ENCODE assay signal across 8 cellular contexts in the genomic region with DNA sequence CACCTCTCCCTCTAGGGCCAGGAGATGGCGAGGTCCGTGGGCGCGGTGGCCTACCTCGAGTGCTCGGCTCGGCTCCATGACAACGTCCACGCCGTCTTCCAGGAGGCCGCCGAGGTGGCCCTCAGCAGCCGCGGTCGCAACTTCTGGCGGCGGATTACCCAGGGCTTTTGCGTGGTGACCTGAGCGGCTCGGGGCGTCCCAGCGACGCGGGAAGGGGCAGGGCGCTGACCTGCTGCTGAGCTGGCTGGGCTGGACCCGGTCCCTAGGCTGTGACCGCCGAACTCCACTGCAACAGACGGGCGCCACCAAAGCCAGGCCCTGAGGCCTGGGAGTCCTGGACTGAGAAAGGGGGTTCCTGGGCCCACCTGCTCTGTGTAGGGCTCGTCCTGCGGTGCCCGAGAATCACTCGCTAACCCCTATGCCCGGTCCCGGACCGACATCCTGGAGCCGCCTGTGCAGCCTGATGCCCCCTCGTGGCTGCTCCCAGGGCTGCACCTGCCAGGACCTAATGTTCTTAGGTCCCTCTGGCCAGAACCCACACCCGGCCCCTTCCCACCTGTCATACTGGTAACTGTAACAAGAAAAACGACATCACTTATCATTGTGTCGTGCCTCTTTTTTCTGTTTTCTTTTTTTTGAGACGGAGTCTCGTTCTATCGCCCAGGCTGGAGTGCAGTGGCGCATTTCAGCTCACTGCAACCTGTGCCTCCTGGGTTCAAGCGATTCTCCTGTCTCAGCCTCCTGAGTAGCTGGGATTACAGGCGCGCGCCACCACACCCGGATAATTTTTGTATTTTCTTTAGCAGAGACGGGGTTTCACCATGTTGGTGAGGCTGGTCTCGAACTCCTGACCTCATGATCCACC. TPM values are rescaled to one million over a fixed set of nuclear protein-coding genes. Genes with fewer than 3 reads are reported as not detected.
A peak's percentile ranks its signal among the peaks of the same experiment; 100 is the strongest.
DNase-seq lines count a peak whose midpoint lies in the region; ATAC-seq and TF ChIP-seq lines count a peak whose summit lies in the region.

No MANE protein-coding gene starts in this region.

- intact Hi-C loops in lower lobe of right lung (cut with DNase I), result no loop called here

- H3K27me3 ChIP-seq in lower lobe of right lung (ENCODE audit: low read depth), result no peaks in the 10 kb centered on the region

- H3K4me3 ChIP-seq in coronary artery (peak overlapping the region; percentile 35), lower lobe of right lung (peak overlapping the region; percentile 47)

- TF ChIP-seq CTCF in coronary artery (IDR thresholded peaks at IDR 0.05) (peak; percentile 80), lower lobe of right lung (IDR thresholded peaks at IDR 0.05) (peak; percentile 90)

- H3K9me3 ChIP-seq in lower lobe of right lung, result no peaks in the 10 kb centered on the region

- peaks cover 8% of the 10 kb centered on the region for H3K4me1 ChIP-seq in lower lobe of right lung

- ATAC-seq in lower lobe of right lung (peak; percentile 92), HG03378 (IDR thresholded peaks at IDR 0.05; ENCODE audit: unreplicated experiment) (no peak)

- peak; percentile 54 for DNase-seq in ELR (ENCODE audit: low read depth)
- peak; percentile 37 for DNase-seq in MV-4-11 (lab: John Stamatoyannopoulos, UW)
- peak; percentile 67 for DNase-seq in activated CD4-positive, alpha-beta T cell treated with anti-CD3 and anti-CD28 coated beads, Interleukin-2, amount 50 U/mL, for 1 hour
- DNase-seq in coronary artery (ENCODE audit: low spot score), result no peak
- DNase-seq in lower lobe of right lung, result peak; percentile 89
- peak; percentile 43 to 52 (median 51) for DNase-seq in stimulated activated CD4-positive, alpha-beta T cell treated with anti-CD3 and anti-CD28 coated beads, TNF-alpha, amount 100 ng/mL, for 4 hours (ENCODE audit: low read depth in 3 of 3)
- no peak for DNase-seq in NCI-H2171 treated with DMSO at 0.1 percent for 48 hours (lab: John Stamatoyannopoulos, UW)

- H3K27ac ChIP-seq in coronary artery (no peak overlapping the region), lower lobe of right lung (no peak overlapping the region)

- H3K36me3 ChIP-seq in lower lobe of right lung, result no peaks in the 10 kb centered on the region

RNA-seq across cellular contexts. Expression of gene RHOD, which starts 15.0 kb away (rescaled TPM):
- total RNA-seq in lower lobe of right lung, result 12.2 TPM

RNA-seq across cellular contexts. Expression of gene KDM2A, which starts 47.4 kb away (rescaled TPM):
- total RNA-seq in lower lobe of right lung, result 80.5 TPM

RNA-seq across cellular contexts. Expression of gene SYT12, which starts 48.7 kb away (rescaled TPM):
- total RNA-seq in lower lobe of right lung, result not detected

Comparison
In these comparisons a context has a peak if more than half of its experiments do, and no peak if none do; other contexts are left out.
1. DNase-seq: peak in ELR (single experiment), MV-4-11 (single experiment), activated CD4-positive, alpha-beta T cell treated with anti-CD3 and anti-CD28 coated beads, Interleukin-2, amount 50 U/mL, for 1 hour (single experiment), lower lobe of right lung (single experiment) and stimulated activated CD4-positive, alpha-beta T cell treated with anti-CD3 and anti-CD28 coated beads, TNF-alpha, amount 100 ng/mL, for 4 hours (3 of 3); none in coronary artery (single experiment) and NCI-H2171 treated with DMSO at 0.1 percent for 48 hours (single experiment).